ENCODE assay signal across 8 cellular contexts in the genomic region with DNA sequence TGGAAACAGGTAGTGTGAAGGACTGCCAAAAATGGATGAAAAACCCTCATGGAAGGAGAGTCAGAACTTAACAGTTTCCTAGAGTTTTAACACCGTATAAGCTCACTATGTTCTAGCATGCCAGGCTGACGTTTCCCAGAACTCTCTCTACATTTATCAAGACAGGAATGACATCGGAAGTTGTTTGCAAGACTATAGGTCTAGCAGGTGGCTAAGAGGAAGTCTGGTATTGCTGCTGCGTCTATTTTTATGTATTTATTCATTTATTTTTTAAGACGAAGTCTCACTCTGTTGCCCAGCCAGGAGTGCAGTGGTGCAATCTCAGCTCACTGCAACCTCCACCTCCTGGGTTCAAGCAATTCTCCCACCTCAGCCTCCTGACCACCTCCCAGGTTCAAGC. TPM values are rescaled to one million over a fixed set of nuclear protein-coding genes. Genes with fewer than 3 reads are reported as not detected.
"Had no signal": no experiment of that assay in that cellular context is flagged by ENCODE, and none has a peak within 500 bp of the region (broad histone marks: within the 10 kb centered on the region; RNA-seq: fewer than 3 reads in every experiment).

No MANE protein-coding gene starts in this region.

- H3K27ac ChIP-seq: foreskin keratinocyte, testis, upper lobe of left lung had no signal

- H3K27me3 ChIP-seq: dorsolateral prefrontal cortex, foreskin keratinocyte, sigmoid colon, testis, upper lobe of left lung had no signal

- H3K36me3 ChIP-seq: sigmoid colon, upper lobe of left lung had no signal

- H3K9me3 ChIP-seq: mucosa of descending colon, sigmoid colon, testis, upper lobe of left lung had no signal

- FAIRE-seq: colon had no signal

- H3K4me1 ChIP-seq: foreskin keratinocyte, sigmoid colon, testis had no signal

- H3K4me3 ChIP-seq: mucosa of descending colon, sigmoid colon, testis had no signal

RNA-seq across cellular contexts. Expression of a gene that starts 20.5 kb away (rescaled TPM):
- total RNA-seq: fibroblast of lung had no signal
- polyA plus RNA-seq: fibroblast of lung had no signal
